ENCODE assay signal across 17 cellular contexts in genomic region chr6:14472964-14473363, GRCh38.
DNase-seq lines count a peak whose midpoint lies in the region; ATAC-seq, FAIRE-seq and TF ChIP-seq lines count a peak whose summit lies in the region.
"Had no signal": no experiment of that assay in that cellular context is flagged by ENCODE, and none has a peak within 500 bp of the region (broad histone marks: within the 10 kb centered on the region; RNA-seq: fewer than 3 reads in every experiment).

No MANE protein-coding gene starts in this region.

- no peak overlapping the region for H3K4ac ChIP-seq in mesenchymal stem cell (ENCODE audit: low read depth in 1 of 2, low read length in 2 of 2)

- H4K91ac ChIP-seq in mesenchymal stem cell (ENCODE audit: low read length) = peak overlapping the region; percentile 35

- H3K79me2 ChIP-seq in astrocyte (ENCODE audit: insufficient read depth, low read length) = no peaks in the 10 kb centered on the region

- no peak overlapping the region for H3K23ac ChIP-seq in mesenchymal stem cell (ENCODE audit: low read length in 2 of 2)

- H3K36me3 ChIP-seq in BLaER1 (no peaks in the 10 kb centered on the region), astrocyte (ENCODE audit: insufficient read depth, low read length) (no peaks in the 10 kb centered on the region), mesenchymal stem cell (ENCODE audit: control insufficient read depth in 1 of 2, insufficient read depth in 2 of 2, low read depth in 1 of 2, low read length in 2 of 2) (no peaks in the 10 kb centered on the region), adrenal gland (replicated peaks in 1 of 2) (no peaks in the 10 kb centered on the region), HAP-1 (replicated peaks) (no peaks in the 10 kb centered on the region)
- H3K36me3 ChIP-seq: stomach had no signal

- H4K20me1 ChIP-seq in BLaER1 (no peaks in the 10 kb centered on the region), astrocyte (ENCODE audit: insufficient read depth, low read length) (no peaks in the 10 kb centered on the region)

- intact Hi-C loops in adrenal gland (cut with DNase I) = no loop called here

- H3K9me3 ChIP-seq in BLaER1 = peaks cover 41% of the 10 kb centered on the region
- H3K9me3 ChIP-seq in astrocyte (ENCODE audit: insufficient read depth, low read depth, low read length) = no peaks in the 10 kb centered on the region
- H3K9me3 ChIP-seq in mesenchymal stem cell (ENCODE audit: control insufficient read depth, low read length) = peaks cover 4% of the 10 kb centered on the region
- H3K9me3 ChIP-seq in adrenal gland (replicated peaks in 1 of 3) = no peaks in the 10 kb centered on the region
- H3K9me3 ChIP-seq in HAP-1 = 0 out of 2 replicates have a peak, but pooled peaks cover 3% of the 10 kb centered on the region

- H3K27ac Mint-ChIP-seq in astrocyte (ENCODE audit: unreplicated experiment) = peak overlapping the region; percentile 91

- no peaks in the 10 kb centered on the region for H3K79me1 ChIP-seq in mesenchymal stem cell (replicated peaks; ENCODE audit: low read length, poor library complexity, severe bottlenecking)

- H3K9ac ChIP-seq in BLaER1 (no peak overlapping the region), astrocyte (ENCODE audit: low read length) (no peak overlapping the region), mesenchymal stem cell (ENCODE audit: low read length) (no peak overlapping the region)

- H4K8ac ChIP-seq in mesenchymal stem cell (ENCODE audit: low read length) = peak overlapping the region; percentile 79

- FAIRE-seq in astrocyte (lab: Jason Lieb, UNC) = no peak
- FAIRE-seq: frontal cortex had no signal

- peak overlapping the region; percentile 59 for H3K4me2 ChIP-seq in BLaER1
- H3K4me2 ChIP-seq in astrocyte (ENCODE audit: low read length) = no peak overlapping the region
- H3K4me2 ChIP-seq in mesenchymal stem cell (ENCODE audit: low read length, poor library complexity, severe bottlenecking) = no peak overlapping the region

- in situ Hi-C loops in HAP-1 (cut with MboI; ENCODE audit: low sequenced_read_pairs) = no loop called here

- peaks cover 3% of the 10 kb centered on the region for H3K27me3 Mint-ChIP-seq in astrocyte (ENCODE audit: low read depth, unreplicated experiment)

- no peak for TF ChIP-seq POLR2A in adrenal gland (IDR thresholded peaks at IDR 0.05)

- H3K4me1 Mint-ChIP-seq in astrocyte (ENCODE audit: low read depth, unreplicated experiment) = peaks cover 10% of the 10 kb centered on the region

- H2AFZ ChIP-seq in astrocyte (ENCODE audit: low read depth, low read length) = peak overlapping the region; percentile 9
- peak overlapping the region; percentile 10 for H2AFZ ChIP-seq in mesenchymal stem cell (ENCODE audit: low read depth, low read length)

- ATAC-seq in HG02642 (IDR thresholded peaks at IDR 0.05; ENCODE audit: poor library complexity, unreplicated experiment) = peak; percentile 57
- ATAC-seq: Panc1 had no signal

- H3K4me3 ChIP-seq in BLaER1 (no peak overlapping the region), astrocyte (ENCODE audit: insufficient read depth, low read depth, low read length) (no peak overlapping the region), mesenchymal stem cell (ENCODE audit: insufficient read depth in 1 of 2, low read depth in 1 of 2, low read length in 2 of 2) (no peak overlapping the region), adrenal gland (no peak overlapping the region), HAP-1 (no peak overlapping the region)
- H3K4me3 ChIP-seq: skin epidermis, stomach had no signal

- H2AK5ac ChIP-seq in mesenchymal stem cell (ENCODE audit: low read length, severe bottlenecking) = no peak overlapping the region

- WGBS in mesenchymal stem cell = 55% methylated on average over 9 of the region's 9 CpGs
- 68 to 86% (median 76%) methylated on average over 7 to 9 of the region's 9 CpGs for WGBS in adrenal gland, 4 donors

- peak overlapping the region; percentile 40; the same call in 1 of the 2 replicates for H3K27ac ChIP-seq in BLaER1
- no peak overlapping the region for H3K27ac ChIP-seq in astrocyte (ENCODE audit: low read depth, low read length)
- H3K27ac ChIP-seq in mesenchymal stem cell (ENCODE audit: low read length, poor library complexity, severe bottlenecking) = peak overlapping the region; percentile 21
- H3K27ac ChIP-seq in adrenal gland = no peak overlapping the region
- H3K27ac ChIP-seq: stomach had no signal

- no peak overlapping the region for H2BK120ac ChIP-seq in mesenchymal stem cell (ENCODE audit: low read depth, low read length)

- no peak overlapping the region for H2BK15ac ChIP-seq in mesenchymal stem cell (ENCODE audit: low read depth, poor library complexity, severe bottlenecking)

- DNase-seq in astrocyte (ENCODE audit: low read depth) (no peak), mesenchymal stem cell (peak; percentile 53), adrenal gland (no peak), hippocampal formation (lab: John Stamatoyannopoulos, UW) (no peak), HAP-1 (ENCODE audit: low spot score in 2 of 2) (no peak)
- DNase-seq in activated CD8-positive, alpha-beta memory T cell treated with anti-CD3 and anti-CD28 coated beads, Interleukin-2, amount 50 U/mL, for 48 hours = no peak
- DNase-seq: activated CD4-positive, CD25-positive, alpha-beta regulatory T cell treated with anti-CD3 and anti-CD28 coated beads, Interleukin-2, amount 50 U/mL, for 72 hours; activated T-cell treated with anti-CD3 and anti-CD28 coated beads for 4 hours; H7; NCI-H2029; NCI-H524 treated with DMSO at 0.1 percent for 48 hours; stomach had no signal

- TF ChIP-seq CTCF in astrocyte (IDR thresholded peaks at IDR 0.05; ENCODE audit: insufficient read depth, low read depth, low read length) = no peak
- no peak for TF ChIP-seq CTCF in adrenal gland (IDR thresholded peaks at IDR 0.05)

- H2BK12ac ChIP-seq in mesenchymal stem cell (ENCODE audit: low read length in 2 of 2) = no peak overlapping the region

- H3K18ac ChIP-seq in mesenchymal stem cell (ENCODE audit: low read depth in 1 of 2, low read length in 2 of 2) = peak overlapping the region in 1 of 2 experiments; percentile 44

- H3K4me3 Mint-ChIP-seq in astrocyte (ENCODE audit: unreplicated experiment) = no peak overlapping the region

- H3K14ac ChIP-seq in mesenchymal stem cell (ENCODE audit: low read length in 2 of 2) = no peak overlapping the region

- H3K27me3 ChIP-seq in BLaER1 = no peaks in the 10 kb centered on the region
- H3K27me3 ChIP-seq in astrocyte (ENCODE audit: insufficient read depth, low read length) = no peaks in the 10 kb centered on the region
- no peaks in the 10 kb centered on the region for H3K27me3 ChIP-seq in mesenchymal stem cell (ENCODE audit: control insufficient read depth in 1 of 2, insufficient read depth in 1 of 2, low read length in 2 of 2)
- no peaks in the 10 kb centered on the region for H3K27me3 ChIP-seq in adrenal gland
- no peaks in the 10 kb centered on the region for H3K27me3 ChIP-seq in HAP-1 (ENCODE audit: low read depth)
- H3K27me3 ChIP-seq: stomach had no signal

- peaks cover 43% of the 10 kb centered on the region for H3K4me1 ChIP-seq in BLaER1
- H3K4me1 ChIP-seq in astrocyte (ENCODE audit: insufficient read depth, low read length) = peaks cover 17% of the 10 kb centered on the region
- peaks cover 19% of the 10 kb centered on the region for H3K4me1 ChIP-seq in mesenchymal stem cell (ENCODE audit: control insufficient read depth, insufficient read depth, low read depth, low read length)
- H3K4me1 ChIP-seq in adrenal gland (replicated peaks in 1 of 2) = peaks cover 0 to 4% of the 10 kb centered on the region in 2 donors
- 0 out of 2 replicates have a peak, but pooled peaks cover 6% of the 10 kb centered on the region for H3K4me1 ChIP-seq in HAP-1

- H2BK5ac ChIP-seq in mesenchymal stem cell (ENCODE audit: low read depth, low read length, poor library complexity, severe bottlenecking) = no peak overlapping the region

- H3K9me3 Mint-ChIP-seq in astrocyte (ENCODE audit: unreplicated experiment) = peaks cover 13% of the 10 kb centered on the region

- no peaks in the 10 kb centered on the region for H3K36me3 Mint-ChIP-seq in astrocyte (ENCODE audit: low read depth, unreplicated experiment)

Comparison
In these comparisons a context has a peak if more than half of its experiments do, and no peak if none do; other contexts are left out.
1. H3K27ac ChIP-seq: peak in BLaER1 (single experiment) and mesenchymal stem cell (single experiment); none in astrocyte (single experiment) and adrenal gland (0 of 5).